ENCODE assay signal across 20 cellular contexts in genomic region chr2:201707142-201707541, GRCh38. TPM values are rescaled to one million over a fixed set of nuclear protein-coding genes. Genes with fewer than 3 reads are reported as not detected.
A peak's percentile ranks its signal among the peaks of the same experiment; 100 is the strongest.
DNase-seq lines count a peak whose midpoint lies in the region; ATAC-seq, FAIRE-seq and TF ChIP-seq lines count a peak whose summit lies in the region.
"Had no signal": no experiment of that assay in that cellular context is flagged by ENCODE, and none has a peak within 500 bp of the region (broad histone marks: within the 10 kb centered on the region; RNA-seq: fewer than 3 reads in every experiment).

No MANE protein-coding gene starts in this region.

- H3K27me3 ChIP-seq in A673 (replicated peaks; ENCODE audit: insufficient read depth, low read depth, low read length, poor library complexity), result no peaks in the 10 kb centered on the region
- H3K27me3 ChIP-seq: BE2C had no signal

- BruUV-seq in A673 (replicated peaks; lab: Mats Ljungman, UMichigan), result no TSS peak

- H3K27ac ChIP-seq in A673 (ENCODE audit: low read depth, low read length, poor library complexity, severe bottlenecking) (peak overlapping the region; percentile 56), SK-N-MC (peak overlapping the region; percentile 96)
- H3K27ac ChIP-seq: PC-9 had no signal

- intact Hi-C loops in A673 (cut with micrococcal nuclease; ENCODE audit: unreplicated experiment), result no loop called here

- ATAC-seq in GM18868 (IDR thresholded peaks at IDR 0.05; ENCODE audit: unreplicated experiment), result no peak
- ATAC-seq: GM12878, HCT116 had no signal

- no peak overlapping the region for H3K4me3 ChIP-seq in A673 (ENCODE audit: low read depth, low read length, poor library complexity, severe bottlenecking)
- H3K4me3 ChIP-seq in SK-N-MC, result peak overlapping the region; percentile 54
- H3K4me3 ChIP-seq: GM12878, PC-9 had no signal

- peak overlapping the region; percentile 38 for H3K9ac ChIP-seq in SK-N-MC (ENCODE audit: insufficient read length)

- FAIRE-seq in G401.6 (lab: Jason Lieb, UNC), result peak; percentile 55
- FAIRE-seq: A204.1, GM12878, H1 had no signal

- CTCF ChIA-PET in A673 (lab: Charles Lee), result interaction anchor here (0.6 kb wide), 1 partner anchor 41 kb away, joined by 4 read pairs; no protein-coding TSS in a partner anchor

- POLR2A ChIA-PET in A673 (lab: Charles Lee; ENCODE audit: low non-redundant PET), result no interaction called here

- H3K9me3 ChIP-seq in A673 (ENCODE audit: low read depth, low read length, poor library complexity, severe bottlenecking), result no peaks in the 10 kb centered on the region
- H3K9me3 ChIP-seq in SK-N-MC (ENCODE audit: low read depth, low read length), result no peaks in the 10 kb centered on the region
- H3K9me3 ChIP-seq: BE2C had no signal

- DNase-seq in A673 (ENCODE audit: low spot score) (no peak), SK-N-MC (ENCODE audit: low read depth, low spot score) (no peak), lung microvascular endothelial cell (ENCODE audit: low read depth in 2 of 2) (peak; percentile 11 to 36), SKM-1 treated with dmso at 0.1 percent for 144 hours (lab: John Stamatoyannopoulos, UW; ENCODE audit: unreplicated experiment) (no peak), NCI-H69 (lab: John Stamatoyannopoulos, UW) (no peak)
- DNase-seq: BE2C, Karpas-422, NCI-H1092, NCI-H1436, NCI-H1930, PC-9, RPMI8226, SHP77 treated with DMSO at 0.1 percent for 48 hours had no signal

- H3K36me3 ChIP-seq in A673 (ENCODE audit: insufficient read depth, low read length, poor library complexity, severe bottlenecking) (peaks cover 44% of the 10 kb centered on the region), SK-N-MC (ENCODE audit: insufficient read depth, low read length) (peaks cover 51% of the 10 kb centered on the region)
- H3K36me3 ChIP-seq: BE2C had no signal

- TF ChIP-seq CTCF in A673 (conservative IDR thresholded peaks at IDR 0.05; ENCODE audit: low read depth, low read length), result no peak

- H3K4me1 ChIP-seq in A673 (ENCODE audit: insufficient read depth, low read length, poor library complexity, severe bottlenecking), result peaks cover 36% of the 10 kb centered on the region
- H3K4me1 ChIP-seq: BE2C had no signal

RNA-seq across cellular contexts. Expression of gene MPP4, which starts 8.7 kb away (rescaled TPM):
- 1.0 and 1.6 TPM in 2 replicates for total RNA-seq in A673 (2021)
- total RNA-seq in lung microvascular endothelial cell, result 0.20 and 2.0 TPM in 2 replicates
- total RNA-seq: GM12878; H1; PC-9; T-helper 1 cell treated with Interleukin-12 subunit alpha and Interleukin-12 subunit beta and Interleukin-4 antibody, amounts not matched to agents 30 ng/mL and 1 ng/mL, for 36 hours had no signal

Comparison
In these comparisons a context has a peak if more than half of its experiments do, and no peak if none do; other contexts are left out.
1. DNase-seq: peak in lung microvascular endothelial cell (2 of 2); none in A673 (single experiment), SK-N-MC (single experiment), SKM-1 treated with dmso at 0.1 percent for 144 hours (single experiment) and NCI-H69 (single experiment).